1 cellular context compared by ENCODE assay signal in genomic region chr6:41545703-41546474, GRCh38.
A peak's percentile ranks its signal among the peaks of the same experiment; 100 is the strongest.
TF ChIP-seq lines count a peak whose summit lies in the region.

FOXP4 (plus strand) TSS chr6:41546381; CDS start chr6:41565761, 19,380 bp downstream.

TF ChIP-seq in GM12878, 131 proteins besides CTCF, POLR2A, EP300 and RAD21 (continued from another document and continues in another):
- peak; percentile 69 for TF ChIP-seq ZBTB40 (IDR thresholded peaks at IDR 0.05; ENCODE audit: borderline replicate concordance)
- TF ChIP-seq E2F4 (IDR thresholded peaks at IDR 0.05; ENCODE audit: low read depth, low read length) = no peak
- no peak for TF ChIP-seq BACH1 (IDR thresholded peaks at IDR 0.05; ENCODE audit: borderline replicate concordance)
- peak; percentile 84 for TF ChIP-seq YY1 (IDR thresholded peaks at IDR 0.05; ENCODE audit: low read depth, low read length)
- no peak for TF ChIP-seq PKNOX1 (IDR thresholded peaks at IDR 0.05)
- no peak for TF ChIP-seq IRF3 (IDR thresholded peaks at IDR 0.05)
- no peak for TF ChIP-seq IRF4 (IDR thresholded peaks at IDR 0.05; ENCODE audit: low read depth, low read length)
- no peak for TF ChIP-seq FOS (IDR thresholded peaks at IDR 0.05; ENCODE audit: borderline replicate concordance, extremely low read depth, insufficient read length)
- 0 out of 2 replicates have a peak, but pooled peaks have one; percentile 33 for TF ChIP-seq ATF7 (IDR thresholded peaks at IDR 0.05; ENCODE audit: low read depth)
- TF ChIP-seq SPI1 (IDR thresholded peaks at IDR 0.05; ENCODE audit: borderline replicate concordance, insufficient read depth, low read depth, low read length) = no peak
- TF ChIP-seq SUPT20H (IDR thresholded peaks at IDR 0.05; ENCODE audit: borderline replicate concordance, control insufficient read depth, low read depth, low read length) = no peak
- TF ChIP-seq NFXL1 (IDR thresholded peaks at IDR 0.05; ENCODE audit: borderline replicate concordance) = no peak
- peak in 1 of 2 experiments; percentile 73 for TF ChIP-seq IKZF2 (IDR thresholded peaks at IDR 0.05)
- peak; percentile 56 for TF ChIP-seq USF1 (IDR thresholded peaks at IDR 0.05; ENCODE audit: borderline replicate concordance, extremely low read length, insufficient read depth, low read depth, low read length)
- no peak for TF ChIP-seq SMC3 (IDR thresholded peaks at IDR 0.05; ENCODE audit: borderline replicate concordance, low read length)
- TF ChIP-seq SREBF1 (IDR thresholded peaks at IDR 0.05; ENCODE audit: low read length) = no peak
- no peak for TF ChIP-seq ZSCAN29 (IDR thresholded peaks at IDR 0.05)
- TF ChIP-seq BCL3 (IDR thresholded peaks at IDR 0.05; ENCODE audit: borderline replicate concordance, insufficient read depth, low read depth, low read length, poor library complexity, severe bottlenecking) = peak; percentile 63
- TF ChIP-seq PRDM15 (CRISPR knock-in tag; IDR thresholded peaks at IDR 0.05) = no peak
- no peak for TF ChIP-seq LARP7 (IDR thresholded peaks at IDR 0.05)
- no peak for TF ChIP-seq SUZ12 (IDR thresholded peaks at IDR 0.05; ENCODE audit: unreplicated experiment)
- TF ChIP-seq PBX3 (IDR thresholded peaks at IDR 0.05; ENCODE audit: insufficient replicate concordance, low read depth, low read length) = no peak
- no peak for TF ChIP-seq BCLAF1 (IDR thresholded peaks at IDR 0.05)
- no peak for TF ChIP-seq STAT3 (IDR thresholded peaks at IDR 0.05; ENCODE audit: low read depth, low read length)
- 0 out of 2 replicates have a peak, but pooled peaks have one; percentile 38 for TF ChIP-seq ASH2L (IDR thresholded peaks at IDR 0.05; ENCODE audit: borderline replicate concordance, low read depth)
- TF ChIP-seq ZNF622 (IDR thresholded peaks at IDR 0.05) = no peak
- peak; percentile 58; the same call in 1 of the 2 replicates for TF ChIP-seq SMAD5 (IDR thresholded peaks at IDR 0.05; ENCODE audit: low read depth)
- TF ChIP-seq NR2C1 (IDR thresholded peaks at IDR 0.05) = no peak
- TF ChIP-seq GATAD2B (conservative IDR thresholded peaks at IDR 0.05; ENCODE audit: low read depth) = peak; percentile 77
- no peak for TF ChIP-seq ELK1 (IDR thresholded peaks at IDR 0.05; ENCODE audit: low read depth, low read length)
- no peak for TF ChIP-seq ZNF384 (IDR thresholded peaks at IDR 0.05; ENCODE audit: borderline replicate concordance, low read depth, low read length)
- no peak for TF ChIP-seq POU2F2 (IDR thresholded peaks at IDR 0.05; ENCODE audit: borderline replicate concordance, low read depth, low read length)
- peak; percentile 64 for TF ChIP-seq SKIL (IDR thresholded peaks at IDR 0.05; ENCODE audit: low read depth, poor library complexity, severe bottlenecking)
- no peak; the same call in 1 of the 2 replicates for TF ChIP-seq MTA2 (IDR thresholded peaks at IDR 0.05; ENCODE audit: low read depth)
- no peak for TF ChIP-seq TCF12 (IDR thresholded peaks at IDR 0.05; ENCODE audit: low read depth, low read length)
- TF ChIP-seq MTA3 (IDR thresholded peaks at IDR 0.05; ENCODE audit: borderline replicate concordance, low read length) = no peak
